1 cellular context compared by ENCODE assay signal in the genomic region with DNA sequence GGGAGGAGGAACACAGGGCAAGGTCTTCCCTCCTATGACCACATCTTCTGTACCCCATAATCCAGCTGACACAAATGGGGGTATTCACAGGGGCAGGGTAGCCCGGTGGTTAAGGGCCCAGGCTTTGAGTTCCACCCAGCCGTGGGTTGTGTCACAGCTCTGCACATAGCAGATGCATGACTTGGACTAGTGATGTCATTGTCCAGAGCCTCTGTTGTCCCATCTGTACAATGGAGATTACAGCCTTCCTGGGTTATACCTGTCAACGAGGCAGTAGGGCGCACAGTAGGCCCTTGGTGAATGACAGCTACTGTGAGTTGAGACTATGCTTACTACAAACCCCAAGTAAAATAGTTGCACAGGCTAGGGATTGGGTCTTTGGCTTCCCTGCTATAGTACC.
TF ChIP-seq lines count a peak whose summit lies in the region.

No MANE protein-coding gene starts in this region.

TF ChIP-seq in WTC11, 78 proteins besides CTCF, POLR2A, EP300 and RAD21 (continued from another document):
- TF ChIP-seq, protein P1, sequence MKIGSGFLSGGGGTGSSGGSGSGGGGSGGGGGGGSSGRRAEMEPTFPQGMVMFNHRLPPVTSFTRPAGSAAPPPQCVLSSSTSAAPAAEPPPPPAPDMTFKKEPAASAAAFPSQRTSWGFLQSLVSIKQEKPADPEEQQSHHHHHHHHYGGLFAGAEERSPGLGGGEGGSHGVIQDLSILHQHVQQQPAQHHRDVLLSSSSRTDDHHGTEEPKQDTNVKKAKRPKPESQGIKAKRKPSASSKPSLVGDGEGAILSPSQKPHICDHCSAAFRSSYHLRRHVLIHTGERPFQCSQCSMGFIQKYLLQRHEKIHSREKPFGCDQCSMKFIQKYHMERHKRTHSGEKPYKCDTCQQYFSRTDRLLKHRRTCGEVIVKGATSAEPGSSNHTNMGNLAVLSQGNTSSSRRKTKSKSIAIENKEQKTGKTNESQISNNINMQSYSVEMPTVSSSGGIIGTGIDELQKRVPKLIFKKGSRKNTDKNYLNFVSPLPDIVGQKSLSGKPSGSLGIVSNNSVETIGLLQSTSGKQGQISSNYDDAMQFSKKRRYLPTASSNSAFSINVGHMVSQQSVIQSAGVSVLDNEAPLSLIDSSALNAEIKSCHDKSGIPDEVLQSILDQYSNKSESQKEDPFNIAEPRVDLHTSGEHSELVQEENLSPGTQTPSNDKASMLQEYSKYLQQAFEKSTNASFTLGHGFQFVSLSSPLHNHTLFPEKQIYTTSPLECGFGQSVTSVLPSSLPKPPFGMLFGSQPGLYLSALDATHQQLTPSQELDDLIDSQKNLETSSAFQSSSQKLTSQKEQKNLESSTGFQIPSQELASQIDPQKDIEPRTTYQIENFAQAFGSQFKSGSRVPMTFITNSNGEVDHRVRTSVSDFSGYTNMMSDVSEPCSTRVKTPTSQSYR (CRISPR knock-in tag; IDR thresholded peaks at IDR 0.05) = no peak
- TF ChIP-seq NR3C1 (CRISPR knock-in tag; conservative IDR thresholded peaks at IDR 0.05; ENCODE audit: low read depth) (no peak), CDX4 (CRISPR knock-in tag; IDR thresholded peaks at IDR 0.05; ENCODE audit: borderline replicate concordance) (no peak), E2F5 (CRISPR knock-in tag; IDR thresholded peaks at IDR 0.05) (no peak), CREB1 (CRISPR knock-in tag; IDR thresholded peaks at IDR 0.05) (no peak), GABPB1 (CRISPR knock-in tag; IDR thresholded peaks at IDR 0.05) (no peak), FOXK1 (CRISPR knock-in tag; IDR thresholded peaks at IDR 0.05) (no peak), STAT6 (CRISPR knock-in tag; conservative IDR thresholded peaks at IDR 0.05; ENCODE audit: low read depth) (no peak), ATF3 (CRISPR knock-in tag; conservative IDR thresholded peaks at IDR 0.05) (no peak), HMGA2 (CRISPR knock-in tag; IDR thresholded peaks at IDR 0.05) (no peak), PRRX2 (CRISPR knock-in tag; IDR thresholded peaks at IDR 0.05) (no peak), ZNF219 (CRISPR knock-in tag; IDR thresholded peaks at IDR 0.05; ENCODE audit: borderline replicate concordance) (no peak)
- TF ChIP-seq, protein P2, sequence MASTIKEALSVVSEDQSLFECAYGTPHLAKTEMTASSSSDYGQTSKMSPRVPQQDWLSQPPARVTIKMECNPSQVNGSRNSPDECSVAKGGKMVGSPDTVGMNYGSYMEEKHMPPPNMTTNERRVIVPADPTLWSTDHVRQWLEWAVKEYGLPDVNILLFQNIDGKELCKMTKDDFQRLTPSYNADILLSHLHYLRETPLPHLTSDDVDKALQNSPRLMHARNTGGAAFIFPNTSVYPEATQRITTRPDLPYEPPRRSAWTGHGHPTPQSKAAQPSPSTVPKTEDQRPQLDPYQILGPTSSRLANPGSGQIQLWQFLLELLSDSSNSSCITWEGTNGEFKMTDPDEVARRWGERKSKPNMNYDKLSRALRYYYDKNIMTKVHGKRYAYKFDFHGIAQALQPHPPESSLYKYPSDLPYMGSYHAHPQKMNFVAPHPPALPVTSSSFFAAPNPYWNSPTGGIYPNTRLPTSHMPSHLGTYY (CRISPR knock-in tag; IDR thresholded peaks at IDR 0.05) = no peak
TF ChIP-seq in WTC11: peak in this region for 0.
